Comparison of ENCODE assay signal across 16 cellular contexts in genomic region chr7:44289341-44290249, GRCh38. TPM values are rescaled to one million over a fixed set of nuclear protein-coding genes. Genes with fewer than 3 reads are reported as not detected.
DNase-seq lines count a peak whose midpoint lies in the region; ATAC-seq and TF ChIP-seq lines count a peak whose summit lies in the region.
"Had no signal": no experiment of that assay in that cellular context is flagged by ENCODE, and none has a peak within 500 bp of the region (broad histone marks: within the 10 kb centered on the region; RNA-seq: fewer than 3 reads in every experiment).

No MANE protein-coding gene starts in this region.

- no peak overlapping the region for H3K4me3 Mint-ChIP-seq in activated T-cell treated with anti-CD3 and anti-CD28 coated beads, Interleukin-2, amount 50 U/mL, for 24 hours

- peak; percentile 30 for ATAC-seq in body of pancreas
- ATAC-seq: activated naive CD4-positive, alpha-beta T cell treated with anti-CD3 and anti-CD28 coated beads, Interleukin-2, amount 50 U/mL, for 72 hours had no signal

- no peaks in the 10 kb centered on the region for H3K36me3 Mint-ChIP-seq in activated T-cell treated with anti-CD3 and anti-CD28 coated beads, Interleukin-2, amount 50 U/mL, for 24 hours (ENCODE audit: low read depth)
- H3K36me3 Mint-ChIP-seq: activated naive CD4-positive, alpha-beta T cell treated with anti-CD3 and anti-CD28 coated beads, Interleukin-2, amount 50 U/mL, for 72 hours had no signal

- H3K4me1 ChIP-seq in body of pancreas (no peaks in the 10 kb centered on the region), tibial nerve (no peaks in the 10 kb centered on the region), hepatocyte (ENCODE audit: insufficient read depth) (peaks cover 5% of the 10 kb centered on the region)
- H3K4me1 ChIP-seq: SJCRH30 had no signal

- H4K20me1 ChIP-seq in hepatocyte (ENCODE audit: insufficient read depth, poor library complexity, severe bottlenecking) = no peaks in the 10 kb centered on the region

- H3K9me2 ChIP-seq in hepatocyte (replicated peaks; ENCODE audit: insufficient read depth) = no peaks in the 10 kb centered on the region

- H3K4me3 ChIP-seq in body of pancreas (no peak overlapping the region), tibial nerve (no peak overlapping the region), hepatocyte (no peak overlapping the region)
- H3K4me3 ChIP-seq: SJCRH30 had no signal

- intact Hi-C loops in body of pancreas (cut with DNase I) = no loop called here

- H3K27me3 ChIP-seq in body of pancreas (no peaks in the 10 kb centered on the region), tibial nerve (peaks cover 0 to 20% of the 10 kb centered on the region in 2 donors), hepatocyte (peaks cover 30% of the 10 kb centered on the region)

- peaks cover 32% of the 10 kb centered on the region for H3K27me3 Mint-ChIP-seq in activated T-cell treated with anti-CD3 and anti-CD28 coated beads, Interleukin-2, amount 50 U/mL, for 24 hours

- no peaks in the 10 kb centered on the region for H3K9me3 ChIP-seq in body of pancreas
- H3K9me3 ChIP-seq in tibial nerve = no peaks in the 10 kb centered on the region
- H3K9me3 ChIP-seq in hepatocyte (ENCODE audit: low read depth) = no peaks in the 10 kb centered on the region
- H3K9me3 ChIP-seq: SJCRH30 had no signal

- no peaks in the 10 kb centered on the region for H3K79me2 ChIP-seq in hepatocyte

- DNase-seq in activated T-cell treated with anti-CD3 and anti-CD28 coated beads, Interleukin-2, amount 50 U/mL, for 24 hours = peak; percentile 23
- DNase-seq in activated T-cell treated with anti-CD3 and anti-CD28 coated beads, Interleukin-2, amount 50 U/mL, for 1 hour = no peak
- DNase-seq in body of pancreas = peak in 3 of 4 donors; percentile 4 to 7 (median 5)
- DNase-seq in mesenteric fat pad (ENCODE audit: low spot score) = peak; percentile 86
- peak in 1 of 2 donors; percentile 8 for DNase-seq in tibial nerve (ENCODE audit: low spot score in 2 of 2)
- DNase-seq in NCI-H226 = no peak
- DNase-seq in hepatocyte (ENCODE audit: low spot score) = no peak
- DNase-seq in NOMO-1 treated with DMSO at 0.1 percent for 48 hours (lab: John Stamatoyannopoulos, UW; ENCODE audit: unreplicated experiment) = no peak
- DNase-seq: ACHN, DMS 273 treated with DMSO at 0.1 percent for 48 hours, NCI-H1694 treated with DMSO at 0.1 percent for 48 hours, NCI-H82, small intestine had no signal

- H3K4me1 Mint-ChIP-seq in activated T-cell treated with anti-CD3 and anti-CD28 coated beads, Interleukin-2, amount 50 U/mL, for 24 hours (ENCODE audit: low read depth) = no peaks in the 10 kb centered on the region

- TF ChIP-seq EP300 in tibial nerve (IDR thresholded peaks at IDR 0.05) = no peak

- no peak overlapping the region for H3K4me2 ChIP-seq in hepatocyte
- H3K4me2 ChIP-seq: KMS-11 had no signal

- H3K36me3 ChIP-seq in body of pancreas (replicated peaks in 1 of 2; ENCODE audit: insufficient read depth in 1 of 2, low read depth in 2 of 2) = no peaks in the 10 kb centered on the region
- no peaks in the 10 kb centered on the region for H3K36me3 ChIP-seq in tibial nerve
- no peaks in the 10 kb centered on the region for H3K36me3 ChIP-seq in hepatocyte (replicated peaks; ENCODE audit: insufficient read depth, low read depth)
- H3K36me3 ChIP-seq: SJCRH30 had no signal

- no peaks in the 10 kb centered on the region for H3K9me3 Mint-ChIP-seq in activated T-cell treated with anti-CD3 and anti-CD28 coated beads, Interleukin-2, amount 50 U/mL, for 24 hours
- H3K9me3 Mint-ChIP-seq: activated naive CD4-positive, alpha-beta T cell treated with anti-CD3 and anti-CD28 coated beads, Interleukin-2, amount 50 U/mL, for 72 hours had no signal

- 92 to 93% methylated on average over 16 to 24 of the region's 24 CpGs for WGBS in body of pancreas, 2 donors
- 61% methylated on average over 21 of the region's 24 CpGs for WGBS in tibial nerve, 2 donors
- WGBS in hepatocyte (ENCODE audit: low lambda C conversion rate, missing lambda C conversion rate) = 87% methylated on average over 24 of the region's 24 CpGs

- H3K27ac ChIP-seq in body of pancreas = no peak overlapping the region
- H3K27ac ChIP-seq in tibial nerve = peak overlapping the region in 3 of 4 donors; percentile 13 to 64 (median 57)
- no peak overlapping the region for H3K27ac ChIP-seq in hepatocyte
- H3K27ac ChIP-seq: KMS-11, SJCRH30 had no signal

- no peak for TF ChIP-seq CTCF in body of pancreas (IDR thresholded peaks at IDR 0.05)
- no peak for TF ChIP-seq CTCF in tibial nerve (IDR thresholded peaks at IDR 0.05)
- no peak for TF ChIP-seq CTCF in hepatocyte (IDR thresholded peaks at IDR 0.05; ENCODE audit: poor library complexity)

- H3K27ac Mint-ChIP-seq in activated T-cell treated with anti-CD3 and anti-CD28 coated beads, Interleukin-2, amount 50 U/mL, for 24 hours = no peak overlapping the region
- H3K27ac Mint-ChIP-seq: activated naive CD4-positive, alpha-beta T cell treated with anti-CD3 and anti-CD28 coated beads, Interleukin-2, amount 50 U/mL, for 72 hours had no signal

- no peak for TF ChIP-seq POLR2A in body of pancreas (IDR thresholded peaks at IDR 0.05)
- TF ChIP-seq POLR2A in tibial nerve (IDR thresholded peaks at IDR 0.05) = no peak

- H2AFZ ChIP-seq in hepatocyte = no peak overlapping the region

RNA-seq across cellular contexts. Expression of gene CAMK2B, which starts 35.8 kb away (rescaled TPM):
- total RNA-seq in body of pancreas (1 to 10 TPM in 1 of 2 donors, under 1 TPM in 1; 0.52 to 7.6 TPM), mesenteric fat pad (1.2 TPM), tibial nerve (10 to 100 TPM in 2 of 4 donors, 1 to 10 TPM in 2; 9.0 to 14.7 (median 10.9) TPM), hepatocyte (0.37 TPM in 1 of 2 replicates, not detected in the other)
- polyA plus RNA-seq in hepatocyte = 1.7 TPM in 1 of 2 replicates, not detected in the other

Comparison
In these comparisons a context has a peak if more than half of its experiments do, and no peak if none do; other contexts are left out.
1. DNase-seq: peak in activated T-cell treated with anti-CD3 and anti-CD28 coated beads, Interleukin-2, amount 50 U/mL, for 24 hours (single experiment), body of pancreas (3 of 4) and mesenteric fat pad (single experiment); none in activated T-cell treated with anti-CD3 and anti-CD28 coated beads, Interleukin-2, amount 50 U/mL, for 1 hour (single experiment), NCI-H226 (single experiment), hepatocyte (single experiment) and NOMO-1 treated with DMSO at 0.1 percent for 48 hours (single experiment).
2. H3K27ac ChIP-seq: peak in tibial nerve (3 of 4); none in body of pancreas (0 of 4) and hepatocyte (single experiment).